23 cellular contexts compared by ENCODE assay signal in genomic region chr4:56684320-56684719, GRCh38. TPM values are rescaled to one million over a fixed set of nuclear protein-coding genes. Genes with fewer than 3 reads are reported as not detected.
A peak's percentile ranks its signal among the peaks of the same experiment; 100 is the strongest.
DNase-seq lines count a peak whose midpoint lies in the region; ATAC-seq, FAIRE-seq and TF ChIP-seq lines count a peak whose summit lies in the region.
"Had no signal": no experiment of that assay in that cellular context is flagged by ENCODE, and none has a peak within 500 bp of the region (broad histone marks: within the 10 kb centered on the region; RNA-seq: fewer than 3 reads in every experiment).

No MANE protein-coding gene starts in this region.

- WGBS in tibial nerve, 2 donors, result 58 to 69% methylated on average over 1 of the region's 1 CpG

- peaks cover 18% of the 10 kb centered on the region for H3K4me1 ChIP-seq in keratinocyte (ENCODE audit: control insufficient read depth, extremely low read depth, insufficient read depth, low read length)
- H3K4me1 ChIP-seq in tibial nerve, result peaks cover 0 to 7% (median 0%) of the 10 kb centered on the region in 4 donors
- H3K4me1 ChIP-seq: ascending aorta had no signal

- TF ChIP-seq EP300 in tibial nerve (IDR thresholded peaks at IDR 0.05), result no peak

- ATAC-seq in HG03457 (IDR thresholded peaks at IDR 0.05; ENCODE audit: unreplicated experiment), result no peak
- ATAC-seq in GM18907 (IDR thresholded peaks at IDR 0.05; ENCODE audit: unreplicated experiment), result no peak
- ATAC-seq: esophagus mucosa; GM12878; GM23338; stimulated activated naive B cell treated with anti-CD40 and anti-IgM and Interleukin-4, amounts not matched to agents 10 μg/mL and 1 μg/mL and 100 μg/mL, for 72 hours; T-cell had no signal

- H3K79me2 ChIP-seq in keratinocyte (ENCODE audit: control insufficient read depth, insufficient read depth, low read length), result no peaks in the 10 kb centered on the region

- H3K9me3 ChIP-seq in keratinocyte (ENCODE audit: control insufficient read depth, low read depth, low read length) (no peaks in the 10 kb centered on the region), tibial nerve (no peaks in the 10 kb centered on the region)
- H3K9me3 ChIP-seq: ascending aorta had no signal

- H4K20me1 ChIP-seq in keratinocyte (ENCODE audit: control insufficient read depth, extremely low read depth, insufficient read depth, low read length), result no peaks in the 10 kb centered on the region

- H3K4me2 ChIP-seq in keratinocyte (ENCODE audit: control insufficient read depth, extremely low read depth, insufficient read depth, low read depth, low read length), result no peak overlapping the region
- H3K4me2 ChIP-seq: GM23338 had no signal

- H3K36me3 ChIP-seq in keratinocyte (ENCODE audit: control insufficient read depth in 2 of 2, extremely low read depth in 1 of 2, insufficient read depth in 2 of 2, low read length in 2 of 2) (no peaks in the 10 kb centered on the region), tibial nerve (no peaks in the 10 kb centered on the region)
- H3K36me3 ChIP-seq: ascending aorta had no signal

- no peak for TF ChIP-seq CTCF in keratinocyte (optimal IDR thresholded peaks at IDR 0.05 in 1 of 3, IDR thresholded peaks at IDR 0.05 in 1 of 3, conservative IDR thresholded peaks at IDR 0.05 in 1 of 3; ENCODE audit: extremely low read depth in 1 of 3, insufficient read depth in 2 of 3, low read length in 3 of 3)
- no peak for TF ChIP-seq CTCF in tibial nerve (IDR thresholded peaks at IDR 0.05)

- no peak for TF ChIP-seq POLR2A in tibial nerve (IDR thresholded peaks at IDR 0.05)

- H3K27ac ChIP-seq in cingulate gyrus (ENCODE audit: low read depth, low read length) (peak overlapping the region; percentile 49), keratinocyte (ENCODE audit: control insufficient read depth, insufficient read depth, low read length) (no peak overlapping the region), tibial nerve (no peak overlapping the region)
- H3K27ac ChIP-seq: ascending aorta had no signal

- no peak overlapping the region for H3K9ac ChIP-seq in keratinocyte (ENCODE audit: control insufficient read depth, extremely low read depth, insufficient read depth, low read length)

- H3K4me3 ChIP-seq in keratinocyte (ENCODE audit: control insufficient read depth in 2 of 3, extremely low read depth in 1 of 3, insufficient read depth in 2 of 3, low read depth in 1 of 3, low read length in 3 of 3) (no peak overlapping the region), tibial nerve (no peak overlapping the region)
- H3K4me3 ChIP-seq: ascending aorta, GM12878, GM23338 had no signal

- DNase-seq in DMS 273 treated with DMSO at 0.1 percent for 48 hours (lab: John Stamatoyannopoulos, UW) (peak; percentile 74), NCI-H1694 treated with DMSO at 0.1 percent for 48 hours (lab: John Stamatoyannopoulos, UW) (peak; percentile 84), keratinocyte (ENCODE audit: low read depth, low spot score) (no peak), tibial nerve (ENCODE audit: low spot score in 2 of 2) (no peak), kidney glomerular epithelial cell (lab: John Stamatoyannopoulos, UW) (no peak)
- DNase-seq: activated CD4-positive, alpha-beta T cell treated with anti-CD3 and anti-CD28 coated beads, Interleukin-2, amount 50 U/mL, for 4 hours; activated naive CD4-positive, alpha-beta T cell treated with anti-CD3 and anti-CD28 coated beads for 36 hours; activated T-cell treated with anti-CD3 and anti-CD28 coated beads for 4 hours; GDM1; KBM-7; midbrain; NCI-H1092; Right ventricle myocardium superior; stimulated activated CD4-positive, alpha-beta T cell treated with anti-CD3 and anti-CD28 coated beads, Interleukin-15, amount 100 ng/mL, for 24 hours; stimulated activated naive B cell treated with anti-CD40 and anti-IgM and Interleukin-4, amounts not matched to agents 10 μg/mL and 1 μg/mL and 100 μg/mL, for 72 hours; T-cell had no signal

- dilution Hi-C loops in keratinocyte (cut with MboI; ENCODE audit: extremely low pct_ligation_motif_present, low sequenced_read_pairs), result no loop called here

- H2AFZ ChIP-seq in keratinocyte (ENCODE audit: control insufficient read depth, low read length), result no peak overlapping the region
- H2AFZ ChIP-seq: GM23338 had no signal

- H3K9me1 ChIP-seq in keratinocyte (ENCODE audit: control insufficient read depth, extremely low read depth, insufficient read depth, low read length), result no peaks in the 10 kb centered on the region

- no peaks in the 10 kb centered on the region for H3K27me3 ChIP-seq in keratinocyte (ENCODE audit: control insufficient read depth, extremely low read depth, insufficient read depth, low read length)
- no peaks in the 10 kb centered on the region for H3K27me3 ChIP-seq in tibial nerve
- H3K27me3 ChIP-seq: ascending aorta had no signal

- FAIRE-seq in keratinocyte (lab: Jason Lieb, UNC), result peak; percentile 86
- FAIRE-seq: GM12878 had no signal

RNA-seq across cellular contexts. Expression of gene HOPX, which starts 3.2 kb away (rescaled TPM):
- 5.4 to 8.5 TPM (median 6.2 TPM) in 3 replicates for polyA plus RNA-seq in keratinocyte
- 148 TPM for polyA plus RNA-seq in keratinocyte (2011; ENCODE audit: low read depth)
- polyA plus RNA-seq in keratinocyte (2011; cell fraction: cytosol; rRNA removed), result 4.1 and 10.2 TPM in 2 replicates
- polyA plus RNA-seq in keratinocyte (2011; cell fraction: nucleus; rRNA removed), result 4.6 and 5.3 TPM in 2 replicates
- polyA plus RNA-seq in keratinocyte (2012; ENCODE audit: low replicate concordance), result 5.4 and 676 TPM in 2 replicates
- 0.98 to 4.6 TPM (median 2.5 TPM) in 3 replicates for polyA minus RNA-seq in keratinocyte
- polyA minus RNA-seq in keratinocyte (2011; cell fraction: cytosol; rRNA and poly(A)+ RNA removed), result 2.1 TPM
- polyA minus RNA-seq in keratinocyte (2011; cell fraction: nucleus; rRNA and poly(A)+ RNA removed), result 4.9 and 5.7 TPM in 2 replicates
- total RNA-seq in tibial nerve, result 1 to 10 TPM in 3 of 4 donors, under 1 TPM in 1; 0.63 to 2.7 (median 1.9) TPM
- total RNA-seq: GM23338 had no signal
- polyA plus RNA-seq: GM23338 had no signal

Comparison
In these comparisons a context has a peak if more than half of its experiments do, and no peak if none do; other contexts are left out.
1. DNase-seq: peak in DMS 273 treated with DMSO at 0.1 percent for 48 hours (single experiment) and NCI-H1694 treated with DMSO at 0.1 percent for 48 hours (single experiment); none in keratinocyte (single experiment), tibial nerve (0 of 2) and kidney glomerular epithelial cell (single experiment).